In the genomic region with DNA sequence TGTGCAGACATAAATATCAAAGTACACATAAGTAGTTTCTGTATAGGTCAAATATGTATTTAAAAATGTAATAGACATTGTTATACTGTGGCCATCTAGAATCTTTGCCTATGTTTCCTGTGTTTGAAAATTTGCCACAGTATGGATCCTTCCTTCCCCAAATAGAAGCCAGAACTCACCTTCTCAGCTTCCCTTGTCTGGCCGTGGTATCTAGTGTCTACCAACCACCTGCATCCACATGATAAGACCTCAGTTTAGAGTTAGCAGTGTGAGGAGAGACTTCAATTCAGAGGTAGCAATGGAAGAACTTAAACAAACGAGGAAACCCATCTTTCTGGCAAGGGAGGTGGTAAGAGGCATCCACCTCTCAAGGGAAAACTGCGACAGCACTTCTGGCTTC, we compare ENCODE assay signal across 16 cellular contexts.
"Had no signal": no experiment of that assay in that cellular context is flagged by ENCODE, and none has a peak within 500 bp of the region (broad histone marks: within the 10 kb centered on the region; RNA-seq: fewer than 3 reads in every experiment).

No MANE protein-coding gene starts in this region.

- H3K27ac Mint-ChIP-seq: activated CD4-positive, alpha-beta T cell treated with anti-CD3 and anti-CD28 coated beads, Interleukin-2, amount 10 ng/mL, durations not matched to agents 7 days and 5 days; activated naive CD8-positive, alpha-beta T cell; memory B cell; stimulated activated naive CD8-positive, alpha-beta T cell treated with anti-CD3 and anti-CD28 coated beads, Interleukin-15, amount 100 ng/mL, for 72 hours had no signal

- ATAC-seq: foreskin keratinocyte; left lung; stimulated activated naive CD8-positive, alpha-beta T cell treated with anti-CD3 and anti-CD28 coated beads, Interleukin-15, amount 100 ng/mL, for 72 hours; T-cell had no signal

- H3K4me3 Mint-ChIP-seq: activated CD4-positive, alpha-beta T cell treated with anti-CD3 and anti-CD28 coated beads, Interleukin-2, amount 10 ng/mL, durations not matched to agents 7 days and 5 days; activated naive CD8-positive, alpha-beta T cell; memory B cell; stimulated activated naive CD8-positive, alpha-beta T cell treated with anti-CD3 and anti-CD28 coated beads, Interleukin-15, amount 100 ng/mL, for 72 hours; T-cell had no signal

- H3K27me3 Mint-ChIP-seq: activated CD4-positive, alpha-beta T cell treated with anti-CD3 and anti-CD28 coated beads, Interleukin-2, amount 10 ng/mL, durations not matched to agents 7 days and 5 days; activated naive CD8-positive, alpha-beta T cell; memory B cell; stimulated activated naive CD8-positive, alpha-beta T cell treated with anti-CD3 and anti-CD28 coated beads, Interleukin-15, amount 100 ng/mL, for 72 hours; T-cell had no signal

- H3K9me3 ChIP-seq: esophagus squamous epithelium, left lung, right atrium auricular region had no signal

- DNase-seq: activated CD4-positive, alpha-beta T cell treated with anti-CD3 and anti-CD28 coated beads, Interleukin-2, amount 10 ng/mL, durations not matched to agents 7 days and 5 days; activated CD4-positive, CD25-positive, alpha-beta regulatory T cell; activated CD8-positive, alpha-beta memory T cell treated with anti-CD3 and anti-CD28 coated beads for 24 hours; activated effector memory CD4-positive, alpha-beta T cell treated with Interleukin-2 at 50 U/mL for 16 hours; esophagus squamous epithelium; foreskin keratinocyte; head of caudate nucleus; left lung; posterior cingulate gyrus; stimulated activated CD4-positive, alpha-beta T cell treated with anti-CD3 and anti-CD28 coated beads, Interleukin-4, amount 100 ng/mL, for 4 hours; stimulated activated naive CD8-positive, alpha-beta T cell treated with anti-CD3 and anti-CD28 coated beads, Interleukin-15, amount 100 ng/mL, for 72 hours; T-cell had no signal

- H3K36me3 ChIP-seq: esophagus squamous epithelium, left lung, right atrium auricular region had no signal

- H3K27me3 ChIP-seq: esophagus squamous epithelium, foreskin keratinocyte, left lung, right atrium auricular region had no signal

- H3K27ac ChIP-seq: foreskin keratinocyte, left lung, right atrium auricular region had no signal

- H3K4me3 ChIP-seq: esophagus squamous epithelium, left lung, right atrium auricular region, skin epidermis had no signal

- H3K9me3 Mint-ChIP-seq: memory B cell; stimulated activated naive CD8-positive, alpha-beta T cell treated with anti-CD3 and anti-CD28 coated beads, Interleukin-15, amount 100 ng/mL, for 72 hours; T-cell had no signal
